9 cellular contexts compared by ENCODE assay signal in the genomic region with DNA sequence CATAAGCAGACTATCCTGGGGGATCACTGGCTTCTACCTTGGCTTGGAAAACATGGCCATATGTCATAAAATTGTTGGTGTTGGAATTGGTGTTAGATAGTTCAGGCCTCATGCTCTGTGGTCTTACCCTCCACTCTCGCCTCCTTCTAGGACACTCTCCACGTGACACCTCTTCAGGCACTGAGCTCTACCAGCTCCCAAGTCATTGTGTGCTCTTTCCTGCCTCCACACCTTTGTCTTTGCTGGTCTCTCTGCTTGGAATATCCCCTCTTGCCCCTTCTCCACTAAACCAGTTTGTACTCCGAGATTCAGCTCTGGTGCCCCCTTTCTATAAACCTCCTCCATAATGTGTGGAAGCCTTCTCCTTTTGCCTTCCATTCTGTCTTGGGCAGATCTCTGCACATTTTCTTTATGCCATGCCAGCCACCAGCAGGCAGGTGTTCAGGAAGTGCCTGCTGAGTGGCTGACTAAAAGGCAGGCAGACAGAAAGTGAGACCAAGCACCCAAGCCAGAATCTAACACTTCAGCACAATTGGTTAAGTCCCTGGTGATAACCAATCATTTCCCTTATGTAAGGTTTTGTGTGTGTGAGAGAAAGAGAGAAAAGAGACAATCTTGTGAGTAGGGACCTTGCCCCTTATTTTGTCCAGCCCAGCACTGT. TPM values are rescaled to one million over a fixed set of nuclear protein-coding genes. Genes with fewer than 3 reads are reported as not detected.
DNase-seq lines count a peak whose midpoint lies in the region; ATAC-seq, FAIRE-seq and TF ChIP-seq lines count a peak whose summit lies in the region.
"Had no signal": no experiment of that assay in that cellular context is flagged by ENCODE, and none has a peak within 500 bp of the region (broad histone marks: within the 10 kb centered on the region; RNA-seq: fewer than 3 reads in every experiment).

No MANE protein-coding gene starts in this region.

- no peaks in the 10 kb centered on the region for H3K27me3 Mint-ChIP-seq in activated T-helper 2 cell treated with anti-CD3 and anti-CD28 coated beads, Interferon-gamma antibody, Interleukin-2, Interleukin-4, amounts not matched to agents 10 μg/mL and 5 μg/mL and 100 μg/mL, durations not matched to agents 14 hours and 24 hours and 36 hours (ENCODE audit: low read depth)

- no peaks in the 10 kb centered on the region for H3K36me3 ChIP-seq in brain microvascular endothelial cell (replicated peaks)
- H3K36me3 ChIP-seq in effector memory CD4-positive, alpha-beta T cell (ENCODE audit: control insufficient read depth, insufficient read depth, low read length): no peaks in the 10 kb centered on the region

- no peaks in the 10 kb centered on the region for H3K36me3 Mint-ChIP-seq in activated T-helper 2 cell treated with anti-CD3 and anti-CD28 coated beads, Interferon-gamma antibody, Interleukin-2, Interleukin-4, amounts not matched to agents 10 μg/mL and 5 μg/mL and 100 μg/mL, durations not matched to agents 14 hours and 24 hours and 36 hours (ENCODE audit: low read depth)

- intact Hi-C loops in activated T-helper 2 cell treated with anti-CD3 and anti-CD28 coated beads, Interferon-gamma antibody, Interleukin-2, Interleukin-4, amounts not matched to agents 10 μg/mL and 5 μg/mL and 100 μg/mL, durations not matched to agents 14 hours and 24 hours and 36 hours (cut with micrococcal nuclease): no loop called here

- in situ Hi-C loops in brain microvascular endothelial cell (cut with HindIII; ENCODE audit: low pct_ligation_motif_present, low sequenced_read_pairs): no loop called here

- H3K27ac Mint-ChIP-seq in activated T-helper 2 cell treated with anti-CD3 and anti-CD28 coated beads, Interferon-gamma antibody, Interleukin-2, Interleukin-4, amounts not matched to agents 10 μg/mL and 5 μg/mL and 100 μg/mL, durations not matched to agents 14 hours and 24 hours and 36 hours: peak overlapping the region; percentile 7

- no peak for TF ChIP-seq CTCF in brain microvascular endothelial cell (IDR thresholded peaks at IDR 0.05; ENCODE audit: low read depth, low read length, missing control alignments)

- no peaks in the 10 kb centered on the region for H3K9me3 Mint-ChIP-seq in activated T-helper 2 cell treated with anti-CD3 and anti-CD28 coated beads, Interferon-gamma antibody, Interleukin-2, Interleukin-4, amounts not matched to agents 10 μg/mL and 5 μg/mL and 100 μg/mL, durations not matched to agents 14 hours and 24 hours and 36 hours

- no peaks in the 10 kb centered on the region for H3K4me1 ChIP-seq in effector memory CD4-positive, alpha-beta T cell (ENCODE audit: control insufficient read depth, insufficient read depth, low read length, poor library complexity, severe bottlenecking)

- H3K4me1 Mint-ChIP-seq in activated T-helper 2 cell treated with anti-CD3 and anti-CD28 coated beads, Interferon-gamma antibody, Interleukin-2, Interleukin-4, amounts not matched to agents 10 μg/mL and 5 μg/mL and 100 μg/mL, durations not matched to agents 14 hours and 24 hours and 36 hours (ENCODE audit: low read depth): peaks cover 28% of the 10 kb centered on the region

- TF ChIP-seq POLR2A in GM12891 (IDR thresholded peaks at IDR 0.05; ENCODE audit: low read depth, low read length): no peak

- H3K4me3 Mint-ChIP-seq in activated T-helper 2 cell treated with anti-CD3 and anti-CD28 coated beads, Interferon-gamma antibody, Interleukin-2, Interleukin-4, amounts not matched to agents 10 μg/mL and 5 μg/mL and 100 μg/mL, durations not matched to agents 14 hours and 24 hours and 36 hours (ENCODE audit: low read depth): no peak overlapping the region

- no peaks in the 10 kb centered on the region for H3K9me3 ChIP-seq in effector memory CD4-positive, alpha-beta T cell (ENCODE audit: control insufficient read depth, low read length)

- no peaks in the 10 kb centered on the region for H3K27me3 ChIP-seq in brain microvascular endothelial cell (replicated peaks)
- H3K27me3 ChIP-seq in effector memory CD4-positive, alpha-beta T cell (replicated peaks; ENCODE audit: control insufficient read depth, insufficient read depth, low read length, poor library complexity, severe bottlenecking): no peaks in the 10 kb centered on the region

- peak; percentile 58 for FAIRE-seq in GM12891 (lab: Jason Lieb, UNC)

- no peak overlapping the region for H3K27ac ChIP-seq in brain microvascular endothelial cell
- no peak overlapping the region for H3K27ac ChIP-seq in effector memory CD4-positive, alpha-beta T cell (ENCODE audit: insufficient read depth, low read length, poor library complexity, severe bottlenecking)

- DNase-seq in GM12891 (ENCODE audit: insufficient read length, low spot score) (no peak), HK-2 (ENCODE audit: unreplicated experiment) (no peak), brain microvascular endothelial cell (no peak), GOT3 (lab: John Stamatoyannopoulos, UW) (no peak)
- no peak for DNase-seq in activated T-helper 2 cell treated with anti-CD3 and anti-CD28 coated beads, Interferon-gamma antibody, Interleukin-2, Interleukin-4, amounts not matched to agents 10 μg/mL and 5 μg/mL and 100 μg/mL, durations not matched to agents 14 hours and 24 hours and 36 hours (ENCODE audit: low spot score)
- DNase-seq in effector memory CD4-positive, alpha-beta T cell: no peak
- DNase-seq: left cardiac atrium had no signal

- ATAC-seq in GM19372 (IDR thresholded peaks at IDR 0.05; ENCODE audit: low read depth, unreplicated experiment) (peak; percentile 50), HG03432 (IDR thresholded peaks at IDR 0.05; ENCODE audit: unreplicated experiment) (peak; percentile 75)

- H3K4me3 ChIP-seq in brain microvascular endothelial cell (ENCODE audit: low read depth, low read length): no peak overlapping the region
- no peak overlapping the region for H3K4me3 ChIP-seq in effector memory CD4-positive, alpha-beta T cell (ENCODE audit: insufficient read depth, low read depth, low read length, poor library complexity, severe bottlenecking)

TF ChIP-seq in GM12891, 5 proteins besides CTCF, POLR2A, EP300 and RAD21:
- 0 out of 2 replicates have a peak, but pooled peaks have one; percentile 4 for TF ChIP-seq SPI1 (IDR thresholded peaks at IDR 0.05; ENCODE audit: low read depth, low read length)
- no peak for TF ChIP-seq POU2F2 (IDR thresholded peaks at IDR 0.05; ENCODE audit: low read depth, low read length)

RNA-seq across cellular contexts. Expression of a gene that starts 37.7 kb away (rescaled TPM):
- 22.7 TPM for polyA plus RNA-seq in GM12891 (2012; ENCODE audit: low read depth, missing spikeins)
- total RNA-seq in activated T-helper 2 cell treated with anti-CD3 and anti-CD28 coated beads, Interferon-gamma antibody, Interleukin-2, Interleukin-4, amounts not matched to agents 10 μg/mL and 5 μg/mL and 100 μg/mL, durations not matched to agents 14 hours and 24 hours and 36 hours: 43.6 and 47.5 TPM in 2 replicates

RNA-seq across cellular contexts. Expression of a gene that starts 53.7 kb away (rescaled TPM):
- 11.5 TPM for polyA plus RNA-seq in GM12891 (2012; ENCODE audit: low read depth, missing spikeins)
- total RNA-seq in activated T-helper 2 cell treated with anti-CD3 and anti-CD28 coated beads, Interferon-gamma antibody, Interleukin-2, Interleukin-4, amounts not matched to agents 10 μg/mL and 5 μg/mL and 100 μg/mL, durations not matched to agents 14 hours and 24 hours and 36 hours: 33.9 and 34.0 TPM in 2 replicates
